8 cellular contexts compared by ENCODE assay signal in genomic region chr10:17206210-17206709, GRCh38. TPM values are rescaled to one million over a fixed set of nuclear protein-coding genes. Genes with fewer than 3 reads are reported as not detected.
DNase-seq lines count a peak whose midpoint lies in the region; ATAC-seq and TF ChIP-seq lines count a peak whose summit lies in the region.

No MANE protein-coding gene starts in this region.

- no peak for TF ChIP-seq CTCF in PC-9 (conservative IDR thresholded peaks at IDR 0.05)

- no peaks in the 10 kb centered on the region for H3K27me3 ChIP-seq in PC-9 (ENCODE audit: insufficient read depth, low read depth)

- intact Hi-C loops in PC-9 (cut with micrococcal nuclease; ENCODE audit: unreplicated experiment) = loop anchor here (10.0 kb wide), 2 partner anchors 141 to 181 kb away; no protein-coding TSS in a partner anchor

- DNase-seq in activated CD4-positive, alpha-beta T cell treated with anti-CD3 and anti-CD28 coated beads for 48 hours = peak; percentile 52
- DNase-seq in fibroblast of peridontal ligament (ENCODE audit: extremely low read depth) (peak; percentile 82), NCI-H2171 (lab: John Stamatoyannopoulos, UW) (no peak), PC-9 (no peak), NCI-H748 (lab: John Stamatoyannopoulos, UW; ENCODE audit: unreplicated experiment) (no peak)

- CTCF ChIA-PET in PC-9 (lab: Charles Lee) = no interaction called here

- no TSS peak for BruUV-seq in PC-9 (replicated peaks; lab: Mats Ljungman, UMichigan)

- H3K79me2 ChIP-seq in PC-9 (ENCODE audit: low read depth) = no peaks in the 10 kb centered on the region

- H3K4me3 ChIP-seq in PC-9 = no peak overlapping the region

- H3K9me2 ChIP-seq in PC-9 (ENCODE audit: insufficient read depth) = no peaks in the 10 kb centered on the region

- ATAC-seq in GM18873 (IDR thresholded peaks at IDR 0.05; ENCODE audit: low FRiP score, unreplicated experiment) (peak; percentile 70), HG03097 (IDR thresholded peaks at IDR 0.05; ENCODE audit: low FRiP score, unreplicated experiment) (peak; percentile 60), GM18858 (IDR thresholded peaks at IDR 0.05; ENCODE audit: unreplicated experiment) (no peak)

- no peaks in the 10 kb centered on the region for H3K36me3 ChIP-seq in PC-9 (ENCODE audit: low read depth)

- POLR2A ChIA-PET in PC-9 (lab: Charles Lee; ENCODE audit: unreplicated experiment) = no interaction called here

- no peak overlapping the region for H2AFZ ChIP-seq in PC-9

- H3K9me3 ChIP-seq in PC-9 (ENCODE audit: insufficient read depth, low read depth) = no peaks in the 10 kb centered on the region

- no peak overlapping the region for H3K27ac ChIP-seq in PC-9

- peaks cover 13% of the 10 kb centered on the region; the same call in 1 of the 2 replicates for H3K4me1 ChIP-seq in PC-9 (replicated peaks; ENCODE audit: insufficient read depth)

- H3K4me2 ChIP-seq in PC-9 = no peak overlapping the region

- H4K20me1 ChIP-seq in PC-9 (ENCODE audit: insufficient read depth) = no peaks in the 10 kb centered on the region

- H3F3A ChIP-seq in PC-9 (ENCODE audit: insufficient read depth, low read depth) = no peaks in the 10 kb centered on the region

RNA-seq across cellular contexts. Expression of gene TRDMT1, which starts 4.8 kb away (rescaled TPM):
- total RNA-seq in PC-9 (2021) = 3.2 and 4.2 TPM in 2 replicates

RNA-seq across cellular contexts. Expression of gene VIM, which starts 21.8 kb away (rescaled TPM):
- total RNA-seq in PC-9 (2021) = 14.8 TPM in 2 replicates

Comparison
In these comparisons a context has a peak if more than half of its experiments do, and no peak if none do; other contexts are left out.
1. DNase-seq: peak in activated CD4-positive, alpha-beta T cell treated with anti-CD3 and anti-CD28 coated beads for 48 hours (single experiment) and fibroblast of peridontal ligament (single experiment); none in NCI-H2171 (single experiment), PC-9 (0 of 2) and NCI-H748 (single experiment).